Comparison of ENCODE assay signal across 8 cellular contexts in the genomic region with DNA sequence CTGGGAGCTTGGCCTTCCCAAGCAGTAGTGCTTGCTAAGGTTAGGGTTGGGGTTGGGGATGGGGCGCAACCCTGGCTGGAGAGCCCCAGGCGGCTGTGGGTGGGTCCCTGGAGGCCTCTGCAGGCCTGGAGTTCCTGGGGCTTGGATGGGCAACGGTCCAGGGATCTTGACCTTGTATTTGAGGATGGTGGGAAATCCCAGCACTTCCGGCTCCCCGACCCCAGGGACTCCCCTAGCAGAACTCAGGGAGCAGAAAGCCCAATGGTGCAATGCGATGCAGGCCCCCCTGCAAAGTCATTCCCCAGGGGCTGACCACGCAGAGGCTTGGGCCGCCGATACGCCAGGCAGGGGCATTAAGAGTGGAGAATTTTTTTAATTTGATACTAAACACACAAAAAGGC. TPM values are rescaled to one million over a fixed set of nuclear protein-coding genes. Genes with fewer than 3 reads are reported as not detected.
DNase-seq lines count a peak whose midpoint lies in the region; ATAC-seq and TF ChIP-seq lines count a peak whose summit lies in the region.

No MANE protein-coding gene starts in this region.

- no peak for TF ChIP-seq POLR2A in vagina (IDR thresholded peaks at IDR 0.05)

- H3K27ac ChIP-seq in vagina = peak overlapping the region; percentile 93

- peak overlapping the region; percentile 57 to 79 for H3K4me3 ChIP-seq in vagina

- no peak for DNase-seq in Right ventricle myocardium inferior (ENCODE audit: missing footprints)
- no peak for DNase-seq in cardiac septum (ENCODE audit: low spot score)
- DNase-seq in central memory CD8-positive, alpha-beta T cell (ENCODE audit: low spot score in 2 of 2) = no peak
- DNase-seq in mesenteric fat pad (ENCODE audit: low spot score) = peak; percentile 89
- DNase-seq in vagina (ENCODE audit: extremely low spot score in 2 of 2) = no peak
- DNase-seq in stimulated activated CD4-positive, alpha-beta T cell treated with anti-CD3 and anti-CD28 coated beads, Interleukin-4, amount 100 ng/mL, for 4 hours = no peak
- DNase-seq in NCI-H526 treated with DMSO at 0.1 percent for 48 hours (lab: John Stamatoyannopoulos, UW) = no peak
- no peak for DNase-seq in NCI-H82 (lab: John Stamatoyannopoulos, UW)

- ATAC-seq in Right ventricle myocardium inferior = peak; percentile 11
- ATAC-seq in central memory CD8-positive, alpha-beta T cell (replicated peaks; ENCODE audit: extremely low read depth, poor library complexity, severe bottlenecking) = no peak

- H3K4me1 ChIP-seq in vagina = peaks cover 27% of the 10 kb centered on the region

- no peaks in the 10 kb centered on the region for H3K27me3 ChIP-seq in vagina

- H3K27me3 Mint-ChIP-seq in central memory CD8-positive, alpha-beta T cell = peaks cover 39% of the 10 kb centered on the region

- peak overlapping the region; percentile 90 for H3K27ac Mint-ChIP-seq in central memory CD8-positive, alpha-beta T cell (ENCODE audit: low read depth)

- H3K4me3 Mint-ChIP-seq in central memory CD8-positive, alpha-beta T cell = peak overlapping the region; percentile 89

- H3K36me3 Mint-ChIP-seq in central memory CD8-positive, alpha-beta T cell (ENCODE audit: insufficient read depth) = no peaks in the 10 kb centered on the region

- H3K4me1 Mint-ChIP-seq in central memory CD8-positive, alpha-beta T cell = peaks cover 7% of the 10 kb centered on the region

- intact Hi-C loops in Right ventricle myocardium inferior (cut with DNase I) (loop anchor here (5.0 to 10.0 kb wide), 2 partner anchors 98 to 320 kb away; no protein-coding TSS in a partner anchor), cardiac septum (cut with DNase I) (loop anchor here (2.0 to 10.0 kb wide), 3 partner anchors 150 to 352 kb away; no protein-coding TSS in a partner anchor), vagina (cut with DNase I) (loop anchor here (2.0 to 10.0 kb wide), 3 partner anchors 54 to 320 kb away; partner anchors contain the start of gene COL6A3)

- no peaks in the 10 kb centered on the region for H3K9me3 Mint-ChIP-seq in central memory CD8-positive, alpha-beta T cell

- no peak for TF ChIP-seq CTCF in vagina (IDR thresholded peaks at IDR 0.05)

- no peaks in the 10 kb centered on the region for H3K9me3 ChIP-seq in vagina

- H3K36me3 ChIP-seq in vagina = no peaks in the 10 kb centered on the region

RNA-seq across cellular contexts. Expression of gene MLPH, which starts 12.5 kb away (rescaled TPM):
- total RNA-seq in Right ventricle myocardium inferior (79.0 TPM), cardiac septum (15.7 TPM), mesenteric fat pad (7.3 TPM), vagina (34.6 TPM)
